In genomic region chr15:79540551-79540950, GRCh38 we compare ENCODE assay signal across 17 cellular contexts.
A peak's percentile ranks its signal among the peaks of the same experiment; 100 is the strongest.
DNase-seq lines count a peak whose midpoint lies in the region; ATAC-seq and TF ChIP-seq lines count a peak whose summit lies in the region.
"Had no signal": no experiment of that assay in that cellular context is flagged by ENCODE, and none has a peak within 500 bp of the region (broad histone marks: within the 10 kb centered on the region; RNA-seq: fewer than 3 reads in every experiment).

No MANE protein-coding gene starts in this region.

- TF ChIP-seq CTCF in GM12865 (IDR thresholded peaks at IDR 0.05; ENCODE audit: insufficient read depth, low read depth, low read length, missing control alignments): peak; percentile 16
- 0 out of 2 replicates have a peak, but pooled peaks have one; percentile 39 for TF ChIP-seq CTCF in KMS-11 (conservative IDR thresholded peaks at IDR 0.05; ENCODE audit: low read depth, low read length)
- peak; percentile 15 for TF ChIP-seq CTCF in mesothelial cell of epicardium (IDR thresholded peaks at IDR 0.05; ENCODE audit: unreplicated experiment)

- no peaks in the 10 kb centered on the region for H3K9me3 Mint-ChIP-seq in mesothelial cell of epicardium
- H3K9me3 Mint-ChIP-seq: activated CD4-positive, alpha-beta memory T cell treated with anti-CD3 and anti-CD28 coated beads, Interleukin-2, amount 10 ng/mL, durations not matched to agents 7 days and 5 days; CD4-positive, alpha-beta memory T cell; nephron progenitor cell; T-helper 1 cell treated with Interleukin-12 subunit alpha and Interleukin-12 subunit beta and Interleukin-4 antibody, amounts not matched to agents 30 μg/mL and 1 μg/mL, for 36 hours had no signal

- H3K4me1 Mint-ChIP-seq in mesothelial cell of epicardium: no peaks in the 10 kb centered on the region
- H3K4me1 Mint-ChIP-seq: activated CD4-positive, alpha-beta memory T cell treated with anti-CD3 and anti-CD28 coated beads, Interleukin-2, amount 10 ng/mL, durations not matched to agents 7 days and 5 days; CD4-positive, alpha-beta memory T cell had no signal

- H3K36me3 ChIP-seq in KMS-11 (ENCODE audit: insufficient read depth): no peaks in the 10 kb centered on the region
- H3K36me3 ChIP-seq: lower lobe of right lung had no signal

- H4K20me1 ChIP-seq in KMS-11 (ENCODE audit: insufficient read depth): no peaks in the 10 kb centered on the region

- H3K9ac ChIP-seq in KMS-11: no peak overlapping the region

- no peaks in the 10 kb centered on the region for H3K36me3 Mint-ChIP-seq in mesothelial cell of epicardium
- H3K36me3 Mint-ChIP-seq: CD4-positive, alpha-beta memory T cell had no signal

- H3K27ac ChIP-seq in KMS-11: no peak overlapping the region
- H3K27ac ChIP-seq: lower lobe of right lung had no signal

- peaks cover 6% of the 10 kb centered on the region for H3K27me3 Mint-ChIP-seq in mesothelial cell of epicardium (ENCODE audit: low read depth)
- H3K27me3 Mint-ChIP-seq: activated CD4-positive, alpha-beta memory T cell treated with anti-CD3 and anti-CD28 coated beads, Interleukin-2, amount 10 ng/mL, durations not matched to agents 7 days and 5 days had no signal

- no peak overlapping the region for H3K27ac Mint-ChIP-seq in mesothelial cell of epicardium
- H3K27ac Mint-ChIP-seq: activated CD4-positive, alpha-beta memory T cell treated with anti-CD3 and anti-CD28 coated beads, Interleukin-2, amount 10 ng/mL, durations not matched to agents 7 days and 5 days; CD4-positive, alpha-beta memory T cell; nephron progenitor cell; T-helper 1 cell treated with Interleukin-12 subunit alpha and Interleukin-12 subunit beta and Interleukin-4 antibody, amounts not matched to agents 30 μg/mL and 1 μg/mL, for 36 hours had no signal

- no peak overlapping the region for H3K4me2 ChIP-seq in KMS-11

- H3K4me3 Mint-ChIP-seq in mesothelial cell of epicardium: no peak overlapping the region
- H3K4me3 Mint-ChIP-seq: activated CD4-positive, alpha-beta memory T cell treated with anti-CD3 and anti-CD28 coated beads, Interleukin-2, amount 10 ng/mL, durations not matched to agents 7 days and 5 days; CD4-positive, alpha-beta memory T cell; nephron progenitor cell; T-helper 1 cell treated with Interleukin-12 subunit alpha and Interleukin-12 subunit beta and Interleukin-4 antibody, amounts not matched to agents 30 μg/mL and 1 μg/mL, for 36 hours had no signal

- peak; percentile 9 for DNase-seq in GM12865 (ENCODE audit: low read depth)
- peak; percentile 46 for DNase-seq in SKM-1 treated with dmso at 0.1 percent for 144 hours (lab: John Stamatoyannopoulos, UW; ENCODE audit: unreplicated experiment)
- no peak for DNase-seq in mesothelial cell of epicardium (ENCODE audit: low spot score in 2 of 2, unreplicated experiment in 2 of 2)
- no peak for DNase-seq in cerebellar nuclear complex (lab: John Stamatoyannopoulos, UW)
- DNase-seq: activated CD4-positive, alpha-beta memory T cell treated with anti-CD3 and anti-CD28 coated beads, Interleukin-2, amount 10 ng/mL, durations not matched to agents 7 days and 5 days; activated effector memory CD4-positive, alpha-beta T cell treated with Interleukin-2 at 50 U/mL for 16 hours; CD4-positive, alpha-beta memory T cell; lower lobe of right lung; NCI-H1092 treated with DMSO at 0.1 percent for 48 hours; nephron progenitor cell; stimulated activated CD4-positive, alpha-beta T cell treated with anti-CD3 and anti-CD28 coated beads, Interleukin-4, amount 100 ng/mL, for 24 hours; stimulated activated naive CD4-positive, alpha-beta T cell had no signal

- ATAC-seq in HG03521 (IDR thresholded peaks at IDR 0.05; ENCODE audit: unreplicated experiment): no peak
- ATAC-seq in GM18873 (IDR thresholded peaks at IDR 0.05; ENCODE audit: low FRiP score, unreplicated experiment): no peak
- ATAC-seq: sciatic nerve had no signal

- H3K4me1 ChIP-seq in KMS-11 (ENCODE audit: low read depth, poor library complexity, severe bottlenecking): no peaks in the 10 kb centered on the region
- H3K4me1 ChIP-seq: lower lobe of right lung had no signal

- H3K4me3 ChIP-seq in GM12865 (ENCODE audit: low read depth, low read length) (no peak overlapping the region), KMS-11 (IDR thresholded peaks at IDR 0.05; ENCODE audit: insufficient read depth, low read depth, low read length) (no peak overlapping the region)
- H3K4me3 ChIP-seq: lower lobe of right lung had no signal

- H3K79me2 ChIP-seq in KMS-11 (ENCODE audit: insufficient read depth, low read depth): no peaks in the 10 kb centered on the region

- no peak overlapping the region for H2AFZ ChIP-seq in KMS-11 (ENCODE audit: low read depth)

- no peaks in the 10 kb centered on the region for H3K27me3 ChIP-seq in KMS-11 (ENCODE audit: insufficient read depth, low read depth)

Comparison
In these comparisons a context has a peak if more than half of its experiments do, and no peak if none do; other contexts are left out.
1. DNase-seq: peak in GM12865 (single experiment) and SKM-1 treated with dmso at 0.1 percent for 144 hours (single experiment); none in mesothelial cell of epicardium (0 of 2) and cerebellar nuclear complex (0 of 2).
2. Peak in every context shown above with its lines, with median percentiles within 50 percentile points of each other: CTCF ChIP-seq.